In the genomic region with DNA sequence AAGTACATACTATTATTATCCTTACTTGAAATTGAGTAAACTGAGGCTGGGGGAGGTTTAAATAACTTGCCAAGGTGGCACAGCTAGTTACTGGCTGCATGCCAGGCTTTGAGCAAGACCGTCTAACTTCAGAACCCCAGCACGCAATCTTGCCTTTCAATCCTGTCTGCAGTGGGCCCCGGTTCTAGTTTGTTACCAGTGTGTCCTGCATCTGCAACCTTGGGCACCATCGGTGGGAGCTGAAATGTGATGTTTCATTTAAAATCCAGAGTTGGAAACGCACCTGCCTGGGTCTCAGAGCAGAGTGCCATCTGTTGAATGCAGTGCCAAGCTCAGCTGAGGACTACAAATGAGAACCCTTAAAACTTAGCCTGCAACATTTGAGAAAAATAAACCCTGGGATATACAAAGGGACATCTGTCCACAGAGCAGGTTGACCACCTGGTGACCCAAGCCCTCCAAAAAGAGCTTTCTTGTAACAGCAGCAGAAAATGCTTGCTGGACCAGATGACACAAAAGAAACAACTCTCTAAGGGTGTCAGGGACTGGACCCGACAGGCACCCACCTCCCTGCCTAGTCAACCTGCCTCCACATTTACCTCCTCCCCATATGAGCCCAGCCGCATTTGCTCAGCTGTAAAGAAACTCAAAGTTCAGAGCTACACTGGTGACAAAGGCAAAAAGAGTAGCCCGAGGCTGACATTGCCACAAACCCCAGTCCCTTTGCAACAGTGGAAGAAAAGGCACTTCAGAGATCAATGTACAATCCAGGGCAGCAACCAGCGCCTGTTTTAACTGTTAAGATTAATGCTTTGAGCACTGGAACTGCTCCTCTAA, we compare ENCODE assay signal across 9 cellular contexts. TPM values are rescaled to one million over a fixed set of nuclear protein-coding genes. Genes with fewer than 3 reads are reported as not detected.
DNase-seq lines count a peak whose midpoint lies in the region; ATAC-seq and TF ChIP-seq lines count a peak whose summit lies in the region.
"Had no signal": no experiment of that assay in that cellular context is flagged by ENCODE, and none has a peak within 500 bp of the region (broad histone marks: within the 10 kb centered on the region; RNA-seq: fewer than 3 reads in every experiment).

No MANE protein-coding gene starts in this region.

- ATAC-seq in GM18870 (IDR thresholded peaks at IDR 0.05; ENCODE audit: unreplicated experiment): no peak
- no peak for ATAC-seq in HG02840 (IDR thresholded peaks at IDR 0.05; ENCODE audit: low FRiP score, unreplicated experiment)

- H3K9ac ChIP-seq in NT2/D1 (ENCODE audit: insufficient read length, low read depth): peak overlapping the region; percentile 21

- H3K9me3 Mint-ChIP-seq in CD14-positive monocyte (peaks cover 0 to 9% (median 3%) of the 10 kb centered on the region in 7 donors), osteocyte (ENCODE audit: unreplicated experiment) (no peaks in the 10 kb centered on the region)

- H3K4me3 Mint-ChIP-seq in CD14-positive monocyte (peak overlapping the region; percentile 37 to 89), osteocyte (ENCODE audit: unreplicated experiment) (peak overlapping the region; percentile 79)

- H3K27me3 ChIP-seq in NT2/D1 (ENCODE audit: insufficient read depth, insufficient read length): peaks cover 40% of the 10 kb centered on the region

- peaks cover 4% of the 10 kb centered on the region for H3K4me1 ChIP-seq in NT2/D1 (ENCODE audit: insufficient read depth, insufficient read length)

- H3K4me3 ChIP-seq in NT2/D1 (ENCODE audit: insufficient read length, low read depth): peak overlapping the region; percentile 63
- peak overlapping the region; percentile 62 for H3K4me3 ChIP-seq in epithelial cell of proximal tubule (ENCODE audit: low read depth, low read length)

- H3K4me1 Mint-ChIP-seq in CD14-positive monocyte: peaks cover 46% of the 10 kb centered on the region
- H3K4me1 Mint-ChIP-seq in osteocyte (ENCODE audit: unreplicated experiment): peaks cover 18% of the 10 kb centered on the region

- H3K36me3 Mint-ChIP-seq in CD14-positive monocyte: peaks cover 0 to 11% of the 10 kb centered on the region in 2 donors
- no peaks in the 10 kb centered on the region for H3K36me3 Mint-ChIP-seq in osteocyte (ENCODE audit: unreplicated experiment)

- intact Hi-C loops in CD14-positive monocyte (cut with micrococcal nuclease): no loop called here

- no peak for TF ChIP-seq CTCF in CD14-positive monocyte (IDR thresholded peaks at IDR 0.05)
- TF ChIP-seq CTCF in epithelial cell of proximal tubule (conservative IDR thresholded peaks at IDR 0.05; ENCODE audit: low read depth, low read length): no peak
- no peak for TF ChIP-seq CTCF in osteocyte (IDR thresholded peaks at IDR 0.05)

- no peak for DNase-seq in CD14-positive monocyte (ENCODE audit: low spot score)
- no peak for DNase-seq in NT2/D1 (ENCODE audit: low read depth, low spot score)
- DNase-seq in epithelial cell of proximal tubule (ENCODE audit: low read depth): no peak
- no peak for DNase-seq in osteocyte (ENCODE audit: extremely low spot score, unreplicated experiment)
- no peak for DNase-seq in effector CD8-positive, alpha-beta T cell (lab: John Stamatoyannopoulos, UW)
- DNase-seq in epidermal melanocyte (ENCODE audit: insufficient read length, low spot score): no peak
- DNase-seq: activated CD4-positive, alpha-beta T cell treated with anti-CD3 and anti-CD28 coated beads for 1 hour had no signal

- peaks cover 35 to 50% (median 35%) of the 10 kb centered on the region in 3 donors for H3K27me3 Mint-ChIP-seq in CD14-positive monocyte (ENCODE audit: low read depth in 3 of 3)
- H3K27me3 Mint-ChIP-seq in osteocyte (ENCODE audit: unreplicated experiment): peaks cover 45% of the 10 kb centered on the region

- H3K27ac Mint-ChIP-seq in CD14-positive monocyte (no peak overlapping the region), osteocyte (ENCODE audit: unreplicated experiment) (no peak overlapping the region)

- H3K36me3 ChIP-seq in NT2/D1 (ENCODE audit: insufficient read depth, insufficient read length, low read length): peaks cover 4% of the 10 kb centered on the region

- no peaks in the 10 kb centered on the region for H3K9me3 ChIP-seq in NT2/D1 (ENCODE audit: insufficient read depth, low read length)

RNA-seq across cellular contexts. Expression of gene SH3PXD2A, which starts 1.7 kb away (rescaled TPM):
- under 1 TPM; 0.01 to 0.05 TPM for polyA plus RNA-seq in CD14-positive monocyte
- 4.8 and 5.8 TPM in 2 replicates for total RNA-seq in epithelial cell of proximal tubule
- 43.0 and 46.6 TPM in 2 replicates for total RNA-seq in osteocyte
